Comparison of ENCODE assay signal across 1 cellular context in the genomic region with DNA sequence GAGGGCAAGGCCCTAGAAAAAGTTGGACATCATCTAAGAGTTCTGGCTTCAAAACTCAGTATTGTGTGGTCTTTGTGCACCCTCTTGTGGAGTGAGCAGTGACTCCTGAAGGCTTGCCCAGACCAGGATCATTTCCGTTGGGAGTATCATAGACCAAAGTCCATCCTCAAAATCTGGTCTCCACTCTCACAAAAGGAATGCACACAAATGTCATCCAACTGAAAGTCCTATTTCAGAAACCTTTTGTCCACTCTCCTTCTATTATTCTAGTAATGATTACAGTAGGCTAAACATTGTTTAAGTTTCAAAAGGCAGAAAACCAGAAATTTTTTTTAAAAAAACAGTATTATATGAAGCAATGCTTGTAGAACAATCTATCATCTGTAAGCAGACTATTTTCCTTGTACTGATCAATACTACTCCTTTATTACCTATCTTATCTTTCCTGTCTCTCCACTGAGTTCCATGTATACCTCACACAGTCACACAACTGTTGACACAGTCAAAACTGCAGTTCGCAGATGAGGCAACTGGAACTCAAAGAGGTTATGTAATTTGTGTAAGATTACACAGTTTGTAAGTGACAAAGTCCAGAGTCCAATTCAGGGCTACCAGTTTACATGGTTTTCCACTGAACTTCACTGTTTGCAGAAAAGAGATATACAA.
TF ChIP-seq lines count a peak whose summit lies in the region.

No MANE protein-coding gene starts in this region.

TF ChIP-seq in HepG2, 621 proteins besides CTCF, POLR2A, EP300 and RAD21 (continued from another document and continues in another):
- TF ChIP-seq GTF3A (CRISPR knock-in tag; conservative IDR thresholded peaks at IDR 0.05) (no peak), KMT2B (CRISPR knock-in tag; IDR thresholded peaks at IDR 0.05) (peak; percentile 60; the same call in 1 of the 2 replicates), ZSCAN29 (CRISPR knock-in tag; conservative IDR thresholded peaks at IDR 0.05) (0 out of 2 replicates have a peak, but pooled peaks have one; percentile 59), ZFP82 (CRISPR knock-in tag; IDR thresholded peaks at IDR 0.05; ENCODE audit: borderline replicate concordance) (0 out of 2 replicates have a peak, but pooled peaks have one; percentile 73), SMARCC2 (IDR thresholded peaks at IDR 0.05) (peak; percentile 69; the same call in 1 of the 2 replicates), ZNF670 (CRISPR knock-in tag; IDR thresholded peaks at IDR 0.05; ENCODE audit: borderline replicate concordance) (peak; percentile 95), ZNF556 (CRISPR knock-in tag; IDR thresholded peaks at IDR 0.05; ENCODE audit: borderline replicate concordance) (peak; percentile 77; the same call in 1 of the 2 replicates), NFIC (IDR thresholded peaks at IDR 0.05; ENCODE audit: low read length) (peak; percentile 90), EZH2 (conservative IDR thresholded peaks at IDR 0.05; ENCODE audit: low read depth, low read length) (no peak), ZNF878 (CRISPR knock-in tag; IDR thresholded peaks at IDR 0.05) (peak; percentile 82; the same call in 1 of the 2 replicates), SIX4 (CRISPR knock-in tag; IDR thresholded peaks at IDR 0.05) (peak; percentile 92), SIN3A (IDR thresholded peaks at IDR 0.05; ENCODE audit: borderline replicate concordance, low read depth, low read length) (0 out of 2 replicates have a peak, but pooled peaks have one; percentile 38), ZNF232 (CRISPR knock-in tag; IDR thresholded peaks at IDR 0.05; ENCODE audit: borderline replicate concordance) (no peak), ARNT (IDR thresholded peaks at IDR 0.05) (no peak), THAP11 (CRISPR knock-in tag; IDR thresholded peaks at IDR 0.05) (peak; percentile 83), SMAD9 (CRISPR knock-in tag; IDR thresholded peaks at IDR 0.05) (no peak), ZBTB21 (CRISPR knock-in tag; IDR thresholded peaks at IDR 0.05) (peak; percentile 68), NFKBIZ (CRISPR knock-in tag; IDR thresholded peaks at IDR 0.05) (peak; percentile 94; the same call in 1 of the 2 replicates), SRSF1 (optimal IDR thresholded peaks at IDR 0.05; ENCODE audit: low read depth, low read length) (no peak), NFYB (CRISPR knock-in tag; IDR thresholded peaks at IDR 0.05) (no peak), TBL1XR1 (IDR thresholded peaks at IDR 0.05; ENCODE audit: borderline replicate concordance, low read length, partially characterized antibody) (peak; percentile 92), CCDC6 (CRISPR knock-in tag; IDR thresholded peaks at IDR 0.05) (peak; percentile 47; the same call in 1 of the 2 replicates), ZNF34 (CRISPR knock-in tag; IDR thresholded peaks at IDR 0.05; ENCODE audit: borderline replicate concordance) (0 out of 2 replicates have a peak, but pooled peaks have one; percentile 15), U2AF1 (optimal IDR thresholded peaks at IDR 0.05; ENCODE audit: low read depth, low read length) (no peak), GABPA (IDR thresholded peaks at IDR 0.05; ENCODE audit: low read depth, low read length) (no peak), GABPA (CRISPR knock-in tag; IDR thresholded peaks at IDR 0.05; ENCODE audit: low read depth) (peak; percentile 41), ATF7 (IDR thresholded peaks at IDR 0.05) (peak; percentile 59; the same call in 1 of the 2 replicates), ATF7 (CRISPR knock-in tag; IDR thresholded peaks at IDR 0.05) (no peak; the same call in 1 of the 2 replicates), HOXD1 (CRISPR knock-in tag; IDR thresholded peaks at IDR 0.05) (peak; percentile 81), ZNF747 (CRISPR knock-in tag; IDR thresholded peaks at IDR 0.05; ENCODE audit: borderline replicate concordance) (peak; percentile 66; the same call in 1 of the 2 replicates), ZNF343 (CRISPR knock-in tag; IDR thresholded peaks at IDR 0.05) (no peak; the same call in 1 of the 2 replicates), GATA4 (IDR thresholded peaks at IDR 0.05; ENCODE audit: borderline replicate concordance, low read depth) (peak; percentile 82; the same call in 1 of the 2 replicates), ZNF577 (CRISPR knock-in tag; IDR thresholded peaks at IDR 0.05; ENCODE audit: borderline replicate concordance, low read depth) (no peak), KAT7 (CRISPR knock-in tag; IDR thresholded peaks at IDR 0.05; ENCODE audit: borderline replicate concordance) (no peak), ZNF234 (CRISPR knock-in tag; conservative IDR thresholded peaks at IDR 0.05) (no peak), TOE1 (CRISPR knock-in tag; IDR thresholded peaks at IDR 0.05) (peak; percentile 86; the same call in 1 of the 2 replicates), NR2F6 (IDR thresholded peaks at IDR 0.05) (peak; percentile 37), NR2F6 (CRISPR knock-in tag; IDR thresholded peaks at IDR 0.05) (peak; percentile 76), PAWR (CRISPR knock-in tag; IDR thresholded peaks at IDR 0.05; ENCODE audit: borderline replicate concordance) (no peak), DMAP1 (CRISPR knock-in tag; IDR thresholded peaks at IDR 0.05) (peak; percentile 75), MED13 (CRISPR knock-in tag; IDR thresholded peaks at IDR 0.05) (peak; percentile 52; the same call in 1 of the 2 replicates), ZNF543 (CRISPR knock-in tag; IDR thresholded peaks at IDR 0.05) (no peak), MAFK (conservative IDR thresholded peaks at IDR 0.05 in 1 of 2, IDR thresholded peaks at IDR 0.05 in 1 of 2; ENCODE audit: low read length in 2 of 2) (no peak), KLF6 (CRISPR knock-in tag; IDR thresholded peaks at IDR 0.05) (peak; percentile 45)
- TF ChIP-seq, protein P1, sequence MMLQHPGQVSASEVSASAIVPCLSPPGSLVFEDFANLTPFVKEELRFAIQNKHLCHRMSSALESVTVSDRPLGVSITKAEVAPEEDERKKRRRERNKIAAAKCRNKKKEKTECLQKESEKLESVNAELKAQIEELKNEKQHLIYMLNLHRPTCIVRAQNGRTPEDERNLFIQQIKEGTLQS (CRISPR knock-in tag; IDR thresholded peaks at IDR 0.05): peak; percentile 91
- TF ChIP-seq, protein P2, sequence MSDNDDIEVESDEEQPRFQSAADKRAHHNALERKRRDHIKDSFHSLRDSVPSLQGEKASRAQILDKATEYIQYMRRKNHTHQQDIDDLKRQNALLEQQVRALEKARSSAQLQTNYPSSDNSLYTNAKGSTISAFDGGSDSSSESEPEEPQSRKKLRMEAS (IDR thresholded peaks at IDR 0.05): peak; percentile 57; the same call in 1 of the 2 replicates
- TF ChIP-seq, protein P3, sequence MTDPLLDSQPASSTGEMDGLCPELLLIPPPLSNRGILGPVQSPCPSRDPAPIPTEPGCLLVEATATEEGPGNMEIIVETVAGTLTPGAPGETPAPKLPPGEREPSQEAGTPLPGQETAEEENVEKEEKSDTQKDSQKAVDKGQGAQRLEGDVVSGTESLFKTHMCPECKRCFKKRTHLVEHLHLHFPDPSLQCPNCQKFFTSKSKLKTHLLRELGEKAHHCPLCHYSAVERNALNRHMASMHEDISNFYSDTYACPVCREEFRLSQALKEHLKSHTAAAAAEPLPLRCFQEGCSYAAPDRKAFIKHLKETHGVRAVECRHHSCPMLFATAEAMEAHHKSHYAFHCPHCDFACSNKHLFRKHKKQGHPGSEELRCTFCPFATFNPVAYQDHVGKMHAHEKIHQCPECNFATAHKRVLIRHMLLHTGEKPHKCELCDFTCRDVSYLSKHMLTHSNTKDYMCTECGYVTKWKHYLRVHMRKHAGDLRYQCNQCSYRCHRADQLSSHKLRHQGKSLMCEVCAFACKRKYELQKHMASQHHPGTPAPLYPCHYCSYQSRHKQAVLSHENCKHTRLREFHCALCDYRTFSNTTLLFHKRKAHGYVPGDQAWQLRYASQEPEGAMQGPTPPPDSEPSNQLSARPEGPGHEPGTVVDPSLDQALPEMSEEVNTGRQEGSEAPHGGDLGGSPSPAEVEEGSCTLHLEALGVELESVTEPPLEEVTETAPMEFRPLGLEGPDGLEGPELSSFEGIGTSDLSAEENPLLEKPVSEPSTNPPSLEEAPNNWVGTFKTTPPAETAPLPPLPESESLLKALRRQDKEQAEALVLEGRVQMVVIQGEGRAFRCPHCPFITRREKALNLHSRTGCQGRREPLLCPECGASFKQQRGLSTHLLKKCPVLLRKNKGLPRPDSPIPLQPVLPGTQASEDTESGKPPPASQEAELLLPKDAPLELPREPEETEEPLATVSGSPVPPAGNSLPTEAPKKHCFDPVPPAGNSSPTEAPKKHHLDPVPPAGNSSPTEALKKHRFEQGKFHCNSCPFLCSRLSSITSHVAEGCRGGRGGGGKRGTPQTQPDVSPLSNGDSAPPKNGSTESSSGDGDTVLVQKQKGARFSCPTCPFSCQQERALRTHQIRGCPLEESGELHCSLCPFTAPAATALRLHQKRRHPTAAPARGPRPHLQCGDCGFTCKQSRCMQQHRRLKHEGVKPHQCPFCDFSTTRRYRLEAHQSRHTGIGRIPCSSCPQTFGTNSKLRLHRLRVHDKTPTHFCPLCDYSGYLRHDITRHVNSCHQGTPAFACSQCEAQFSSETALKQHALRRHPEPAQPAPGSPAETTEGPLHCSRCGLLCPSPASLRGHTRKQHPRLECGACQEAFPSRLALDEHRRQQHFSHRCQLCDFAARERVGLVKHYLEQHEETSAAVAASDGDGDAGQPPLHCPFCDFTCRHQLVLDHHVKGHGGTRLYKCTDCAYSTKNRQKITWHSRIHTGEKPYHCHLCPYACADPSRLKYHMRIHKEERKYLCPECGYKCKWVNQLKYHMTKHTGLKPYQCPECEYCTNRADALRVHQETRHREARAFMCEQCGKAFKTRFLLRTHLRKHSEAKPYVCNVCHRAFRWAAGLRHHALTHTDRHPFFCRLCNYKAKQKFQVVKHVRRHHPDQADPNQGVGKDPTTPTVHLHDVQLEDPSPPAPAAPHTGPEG (CRISPR knock-in tag; IDR thresholded peaks at IDR 0.05): no peak
- TF ChIP-seq, protein P4, sequence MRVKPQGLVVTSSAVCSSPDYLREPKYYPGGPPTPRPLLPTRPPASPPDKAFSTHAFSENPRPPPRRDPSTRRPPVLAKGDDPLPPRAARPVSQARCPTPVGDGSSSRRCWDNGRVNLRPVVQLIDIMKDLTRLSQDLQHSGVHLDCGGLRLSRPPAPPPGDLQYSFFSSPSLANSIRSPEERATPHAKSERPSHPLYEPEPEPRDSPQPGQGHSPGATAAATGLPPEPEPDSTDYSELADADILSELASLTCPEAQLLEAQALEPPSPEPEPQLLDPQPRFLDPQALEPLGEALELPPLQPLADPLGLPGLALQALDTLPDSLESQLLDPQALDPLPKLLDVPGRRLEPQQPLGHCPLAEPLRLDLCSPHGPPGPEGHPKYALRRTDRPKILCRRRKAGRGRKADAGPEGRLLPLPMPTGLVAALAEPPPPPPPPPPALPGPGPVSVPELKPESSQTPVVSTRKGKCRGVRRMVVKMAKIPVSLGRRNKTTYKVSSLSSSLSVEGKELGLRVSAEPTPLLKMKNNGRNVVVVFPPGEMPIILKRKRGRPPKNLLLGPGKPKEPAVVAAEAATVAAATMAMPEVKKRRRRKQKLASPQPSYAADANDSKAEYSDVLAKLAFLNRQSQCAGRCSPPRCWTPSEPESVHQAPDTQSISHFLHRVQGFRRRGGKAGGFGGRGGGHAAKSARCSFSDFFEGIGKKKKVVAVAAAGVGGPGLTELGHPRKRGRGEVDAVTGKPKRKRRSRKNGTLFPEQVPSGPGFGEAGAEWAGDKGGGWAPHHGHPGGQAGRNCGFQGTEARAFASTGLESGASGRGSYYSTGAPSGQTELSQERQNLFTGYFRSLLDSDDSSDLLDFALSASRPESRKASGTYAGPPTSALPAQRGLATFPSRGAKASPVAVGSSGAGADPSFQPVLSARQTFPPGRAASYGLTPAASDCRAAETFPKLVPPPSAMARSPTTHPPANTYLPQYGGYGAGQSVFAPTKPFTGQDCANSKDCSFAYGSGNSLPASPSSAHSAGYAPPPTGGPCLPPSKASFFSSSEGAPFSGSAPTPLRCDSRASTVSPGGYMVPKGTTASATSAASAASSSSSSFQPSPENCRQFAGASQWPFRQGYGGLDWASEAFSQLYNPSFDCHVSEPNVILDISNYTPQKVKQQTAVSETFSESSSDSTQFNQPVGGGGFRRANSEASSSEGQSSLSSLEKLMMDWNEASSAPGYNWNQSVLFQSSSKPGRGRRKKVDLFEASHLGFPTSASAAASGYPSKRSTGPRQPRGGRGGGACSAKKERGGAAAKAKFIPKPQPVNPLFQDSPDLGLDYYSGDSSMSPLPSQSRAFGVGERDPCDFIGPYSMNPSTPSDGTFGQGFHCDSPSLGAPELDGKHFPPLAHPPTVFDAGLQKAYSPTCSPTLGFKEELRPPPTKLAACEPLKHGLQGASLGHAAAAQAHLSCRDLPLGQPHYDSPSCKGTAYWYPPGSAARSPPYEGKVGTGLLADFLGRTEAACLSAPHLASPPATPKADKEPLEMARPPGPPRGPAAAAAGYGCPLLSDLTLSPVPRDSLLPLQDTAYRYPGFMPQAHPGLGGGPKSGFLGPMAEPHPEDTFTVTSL (CRISPR knock-in tag; IDR thresholded peaks at IDR 0.05; ENCODE audit: borderline replicate concordance): peak; percentile 97
- TF ChIP-seq, protein P5, sequence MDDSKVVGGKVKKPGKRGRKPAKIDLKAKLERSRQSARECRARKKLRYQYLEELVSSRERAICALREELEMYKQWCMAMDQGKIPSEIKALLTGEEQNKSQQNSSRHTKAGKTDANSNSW (CRISPR knock-in tag; IDR thresholded peaks at IDR 0.05; ENCODE audit: borderline replicate concordance): no peak
- TF ChIP-seq, protein P6, sequence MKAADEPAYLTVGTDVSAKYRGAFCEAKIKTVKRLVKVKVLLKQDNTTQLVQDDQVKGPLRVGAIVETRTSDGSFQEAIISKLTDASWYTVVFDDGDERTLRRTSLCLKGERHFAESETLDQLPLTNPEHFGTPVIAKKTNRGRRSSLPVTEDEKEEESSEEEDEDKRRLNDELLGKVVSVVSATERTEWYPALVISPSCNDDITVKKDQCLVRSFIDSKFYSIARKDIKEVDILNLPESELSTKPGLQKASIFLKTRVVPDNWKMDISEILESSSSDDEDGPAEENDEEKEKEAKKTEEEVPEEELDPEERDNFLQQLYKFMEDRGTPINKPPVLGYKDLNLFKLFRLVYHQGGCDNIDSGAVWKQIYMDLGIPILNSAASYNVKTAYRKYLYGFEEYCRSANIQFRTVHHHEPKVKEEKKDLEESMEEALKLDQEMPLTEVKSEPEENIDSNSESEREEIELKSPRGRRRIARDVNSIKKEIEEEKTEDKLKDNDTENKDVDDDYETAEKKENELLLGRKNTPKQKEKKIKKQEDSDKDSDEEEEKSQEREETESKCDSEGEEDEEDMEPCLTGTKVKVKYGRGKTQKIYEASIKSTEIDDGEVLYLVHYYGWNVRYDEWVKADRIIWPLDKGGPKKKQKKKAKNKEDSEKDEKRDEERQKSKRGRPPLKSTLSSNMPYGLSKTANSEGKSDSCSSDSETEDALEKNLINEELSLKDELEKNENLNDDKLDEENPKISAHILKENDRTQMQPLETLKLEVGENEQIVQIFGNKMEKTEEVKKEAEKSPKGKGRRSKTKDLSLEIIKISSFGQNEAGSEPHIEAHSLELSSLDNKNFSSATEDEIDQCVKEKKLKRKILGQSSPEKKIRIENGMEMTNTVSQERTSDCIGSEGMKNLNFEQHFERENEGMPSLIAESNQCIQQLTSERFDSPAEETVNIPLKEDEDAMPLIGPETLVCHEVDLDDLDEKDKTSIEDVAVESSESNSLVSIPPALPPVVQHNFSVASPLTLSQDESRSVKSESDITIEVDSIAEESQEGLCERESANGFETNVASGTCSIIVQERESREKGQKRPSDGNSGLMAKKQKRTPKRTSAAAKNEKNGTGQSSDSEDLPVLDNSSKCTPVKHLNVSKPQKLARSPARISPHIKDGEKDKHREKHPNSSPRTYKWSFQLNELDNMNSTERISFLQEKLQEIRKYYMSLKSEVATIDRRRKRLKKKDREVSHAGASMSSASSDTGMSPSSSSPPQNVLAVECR (CRISPR knock-in tag; IDR thresholded peaks at IDR 0.05; ENCODE audit: borderline replicate concordance): peak; percentile 17; the same call in 1 of the 2 replicates
